Comparison of ENCODE assay signal across 32 cellular contexts in genomic region chr1:239995281-239995680, GRCh38.
"Had no signal": no experiment of that assay in that cellular context is flagged by ENCODE, and none has a peak within 500 bp of the region (broad histone marks: within the 10 kb centered on the region; RNA-seq: fewer than 3 reads in every experiment).

No MANE protein-coding gene starts in this region.

- H3K9me3 ChIP-seq: ascending aorta, breast epithelium, esophagus squamous epithelium, gastroesophageal sphincter had no signal

- H3K9me3 Mint-ChIP-seq: activated CD4-positive, alpha-beta memory T cell treated with anti-CD3 and anti-CD28 coated beads for 36 hours; activated CD4-positive, alpha-beta T cell treated with anti-CD3 and anti-CD28 coated beads, Interleukin-2, amount 10 ng/mL, durations not matched to agents 24 days and 14 days; activated naive CD4-positive, alpha-beta T cell treated with anti-CD3 and anti-CD28 coated beads, Interleukin-2, amount 10 ng/mL, durations not matched to agents 7 days and 5 days; activated naive CD4-positive, alpha-beta T cell treated with anti-CD3 and anti-CD28 coated beads, Interleukin-2, amount 50 U/mL, for 72 hours; activated naive CD8-positive, alpha-beta T cell treated with anti-CD3 and anti-CD28 coated beads, Interleukin-2, amount 10 ng/mL, durations not matched to agents 7 days and 5 days; activated T-cell treated with anti-CD3 and anti-CD28 coated beads, Interleukin-2, amount 50 U/mL, for 24 hours; activated T-cell treated with anti-CD3 and anti-CD28 coated beads, Interleukin-2, amount 50 U/mL, for 72 hours; dendritic cell treated with granulocyte-macrophage colony-stimulating factor and Interleukin-4, amounts not matched to agents 40 ng/mL and 50 ng/mL, for 4 days; T-helper 2 cell treated with Interferon-gamma antibody and Interleukin-4, amounts not matched to agents 5 μg/mL and 100 μg/mL, for 36 hours had no signal

- H3K27ac ChIP-seq: ascending aorta, breast epithelium, cardiac muscle cell, coronary artery, dorsolateral prefrontal cortex, esophagus squamous epithelium, gastroesophageal sphincter had no signal

- H3K4me1 Mint-ChIP-seq: activated CD4-positive, alpha-beta T cell treated with anti-CD3 and anti-CD28 coated beads, Interleukin-2, amount 10 ng/mL, durations not matched to agents 24 days and 14 days; activated naive CD8-positive, alpha-beta T cell treated with anti-CD3 and anti-CD28 coated beads, Interleukin-2, amount 10 ng/mL, durations not matched to agents 7 days and 5 days had no signal

- H3K36me3 Mint-ChIP-seq: activated CD4-positive, alpha-beta memory T cell treated with anti-CD3 and anti-CD28 coated beads for 36 hours; brain had no signal

- DNase-seq: activated CD4-positive, alpha-beta memory T cell treated with anti-CD3 and anti-CD28 coated beads for 36 hours; activated CD4-positive, alpha-beta T cell treated with anti-CD3 and anti-CD28 coated beads for 36 hours; activated CD4-positive, alpha-beta T cell treated with anti-CD3 and anti-CD28 coated beads, Interleukin-2, amount 10 ng/mL, durations not matched to agents 24 days and 14 days; activated CD4-positive, CD25-positive, alpha-beta regulatory T cell; activated CD4-positive, CD25-positive, alpha-beta regulatory T cell treated with anti-CD3 and anti-CD28 coated beads, Interleukin-2, amount 50 U/mL, for 72 hours; activated CD8-positive, alpha-beta memory T cell treated with anti-CD3 and anti-CD28 coated beads, Interleukin-2, amount 10 ng/mL, durations not matched to agents 7 days and 5 days; activated CD8-positive, alpha-beta memory T cell treated with anti-CD3 and anti-CD28 coated beads, Interleukin-2, amount 50 U/mL, for 4 hours; activated CD8-positive, alpha-beta T cell treated with anti-CD3 and anti-CD28 coated beads, Interleukin-2, amount 10 ng/mL, durations not matched to agents 7 days and 5 days; activated gamma-delta T cell; activated naive CD4-positive, alpha-beta T cell; activated naive CD4-positive, alpha-beta T cell treated with anti-CD3 and anti-CD28 coated beads, Interleukin-2, amount 10 ng/mL, durations not matched to agents 7 days and 5 days; activated naive CD8-positive, alpha-beta T cell treated with anti-CD3 and anti-CD28 coated beads, Interleukin-2, amount 10 ng/mL, durations not matched to agents 7 days and 5 days; activated T-cell treated with anti-CD3 and anti-CD28 coated beads, Interleukin-2, amount 50 U/mL, for 24 hours; activated T-cell treated with anti-CD3 and anti-CD28 coated beads, Interleukin-2, amount 50 U/mL, for 72 hours; dorsolateral prefrontal cortex; effector memory CD4-positive, alpha-beta T cell; erythroblast; esophagus squamous epithelium; foreskin melanocyte; T-helper 1 cell; T-helper 17 cell; T1000 had no signal

- H3K36me3 ChIP-seq: ascending aorta, breast epithelium, cardiac muscle cell, esophagus squamous epithelium, gastroesophageal sphincter had no signal

- H3K4me3 Mint-ChIP-seq: activated CD4-positive, alpha-beta memory T cell treated with anti-CD3 and anti-CD28 coated beads for 36 hours; activated CD4-positive, alpha-beta T cell treated with anti-CD3 and anti-CD28 coated beads for 36 hours; activated CD4-positive, alpha-beta T cell treated with anti-CD3 and anti-CD28 coated beads, Interleukin-2, amount 10 ng/mL, durations not matched to agents 24 days and 14 days; activated CD8-positive, alpha-beta memory T cell treated with anti-CD3 and anti-CD28 coated beads, Interleukin-2, amount 10 ng/mL, durations not matched to agents 7 days and 5 days; activated CD8-positive, alpha-beta T cell treated with anti-CD3 and anti-CD28 coated beads, Interleukin-2, amount 10 ng/mL, durations not matched to agents 7 days and 5 days; activated naive CD4-positive, alpha-beta T cell treated with anti-CD3 and anti-CD28 coated beads, Interleukin-2, amount 10 ng/mL, durations not matched to agents 7 days and 5 days; activated naive CD8-positive, alpha-beta T cell treated with anti-CD3 and anti-CD28 coated beads, Interleukin-2, amount 10 ng/mL, durations not matched to agents 7 days and 5 days; activated T-cell treated with anti-CD3 and anti-CD28 coated beads, Interleukin-2, amount 50 U/mL, for 24 hours; activated T-cell treated with anti-CD3 and anti-CD28 coated beads, Interleukin-2, amount 50 U/mL, for 72 hours; brain; central memory CD8-positive, alpha-beta T cell; dendritic cell treated with granulocyte-macrophage colony-stimulating factor and Interleukin-4, amounts not matched to agents 40 ng/mL and 50 ng/mL, for 4 days; T-helper 17 cell; T-helper 2 cell treated with Interferon-gamma antibody and Interleukin-4, amounts not matched to agents 5 μg/mL and 100 μg/mL, for 36 hours had no signal

- H3K27ac Mint-ChIP-seq: activated CD4-positive, alpha-beta memory T cell treated with anti-CD3 and anti-CD28 coated beads for 36 hours; activated CD4-positive, alpha-beta T cell treated with anti-CD3 and anti-CD28 coated beads for 36 hours; activated CD4-positive, alpha-beta T cell treated with anti-CD3 and anti-CD28 coated beads, Interleukin-2, amount 10 ng/mL, durations not matched to agents 24 days and 14 days; activated CD8-positive, alpha-beta memory T cell treated with anti-CD3 and anti-CD28 coated beads, Interleukin-2, amount 10 ng/mL, durations not matched to agents 7 days and 5 days; activated CD8-positive, alpha-beta T cell treated with anti-CD3 and anti-CD28 coated beads, Interleukin-2, amount 10 ng/mL, durations not matched to agents 7 days and 5 days; activated naive CD4-positive, alpha-beta T cell treated with anti-CD3 and anti-CD28 coated beads, Interleukin-2, amount 10 ng/mL, durations not matched to agents 7 days and 5 days; activated naive CD4-positive, alpha-beta T cell treated with anti-CD3 and anti-CD28 coated beads, Interleukin-2, amount 50 U/mL, for 72 hours; activated naive CD8-positive, alpha-beta T cell treated with anti-CD3 and anti-CD28 coated beads, Interleukin-2, amount 10 ng/mL, durations not matched to agents 7 days and 5 days; activated T-cell treated with anti-CD3 and anti-CD28 coated beads, Interleukin-2, amount 50 U/mL, for 24 hours; activated T-cell treated with anti-CD3 and anti-CD28 coated beads, Interleukin-2, amount 50 U/mL, for 72 hours; brain; dendritic cell treated with granulocyte-macrophage colony-stimulating factor and Interleukin-4, amounts not matched to agents 40 ng/mL and 50 ng/mL, for 4 days; T-helper 17 cell; T-helper 2 cell treated with Interferon-gamma antibody and Interleukin-4, amounts not matched to agents 5 μg/mL and 100 μg/mL, for 36 hours had no signal

- H3K4me3 ChIP-seq: ascending aorta, breast epithelium, cardiac muscle cell, coronary artery, dorsolateral prefrontal cortex, esophagus squamous epithelium, gastroesophageal sphincter had no signal
